27 cellular contexts compared by ENCODE assay signal in genomic region chr9:36876056-36876455, GRCh38.
"Had no signal": no experiment of that assay in that cellular context is flagged by ENCODE, and none has a peak within 500 bp of the region (broad histone marks: within the 10 kb centered on the region; RNA-seq: fewer than 3 reads in every experiment).

No MANE protein-coding gene starts in this region.

- H3K9me3 Mint-ChIP-seq: activated naive CD4-positive, alpha-beta T cell treated with anti-CD3 and anti-CD28 coated beads for 36 hours; activated naive CD8-positive, alpha-beta T cell treated with anti-CD3 and anti-CD28 coated beads for 36 hours had no signal

- H3K36me3 ChIP-seq: adrenal gland, ascending aorta, cardiac muscle cell, colonic mucosa, esophagus squamous epithelium, heart right ventricle, pancreas, tibial nerve had no signal

- ATAC-seq: heart right ventricle, pancreas, psoas muscle had no signal

- H3K27ac ChIP-seq: adrenal gland, ascending aorta, cardiac muscle cell, colonic mucosa, epithelial cell of prostate, esophagus squamous epithelium, heart right ventricle, pancreas, psoas muscle, tibial nerve had no signal

- H3K4me3 Mint-ChIP-seq: activated naive CD4-positive, alpha-beta T cell treated with anti-CD3 and anti-CD28 coated beads for 36 hours; activated naive CD8-positive, alpha-beta T cell treated with anti-CD3 and anti-CD28 coated beads for 36 hours; brain; nephron had no signal

- H3K4me3 ChIP-seq: adrenal gland, ascending aorta, cardiac muscle cell, colonic mucosa, esophagus squamous epithelium, heart right ventricle, pancreas, psoas muscle, smooth muscle cell, tibial nerve had no signal

- H3K4me1 ChIP-seq: ascending aorta, colonic mucosa, esophagus squamous epithelium, heart right ventricle, pancreas, psoas muscle, tibial nerve had no signal

- H3K36me3 Mint-ChIP-seq: activated naive CD8-positive, alpha-beta T cell treated with anti-CD3 and anti-CD28 coated beads for 36 hours; brain had no signal

- H3K27me3 ChIP-seq: adrenal gland, ascending aorta, colonic mucosa, pancreas had no signal

- H3K9me3 ChIP-seq: adrenal gland, ascending aorta, colonic mucosa, esophagus squamous epithelium, heart right ventricle, pancreas, psoas muscle, tibial nerve had no signal

- H3K4me1 Mint-ChIP-seq: activated naive CD8-positive, alpha-beta T cell treated with anti-CD3 and anti-CD28 coated beads for 36 hours; nephron had no signal

- H3K27ac Mint-ChIP-seq: activated naive CD4-positive, alpha-beta T cell treated with anti-CD3 and anti-CD28 coated beads for 36 hours; activated naive CD8-positive, alpha-beta T cell treated with anti-CD3 and anti-CD28 coated beads for 36 hours; brain; nephron had no signal

- DNase-seq: activated CD4-positive, alpha-beta T cell treated with anti-CD3 and anti-CD28 coated beads for 4 hours; activated CD4-positive, alpha-beta T cell treated with anti-CD3 and anti-CD28 coated beads, Interleukin-2, amount 50 U/mL, for 4 hours; activated CD8-positive, alpha-beta memory T cell treated with anti-CD3 and anti-CD28 coated beads for 24 hours; activated effector memory CD4-positive, alpha-beta T cell treated with anti-CD3 and anti-CD28 coated beads, Interleukin-2, amount 50 U/mL, for 16 hours; activated naive CD4-positive, alpha-beta T cell treated with anti-CD3 and anti-CD28 coated beads for 36 hours; activated naive CD8-positive, alpha-beta T cell treated with anti-CD3 and anti-CD28 coated beads for 36 hours; adrenal gland; cerebellar nuclear complex; colonic mucosa; effector CD8-positive, alpha-beta T cell; esophagus squamous epithelium; foreskin melanocyte; heart right ventricle; mesenchymal stem cell; pancreas; stimulated activated CD4-positive, alpha-beta T cell treated with anti-CD3 and anti-CD28 coated beads, Interleukin-15, amount 100 ng/mL, for 24 hours; stimulated activated CD4-positive, alpha-beta T cell treated with anti-CD3 and anti-CD28 coated beads, Interleukin-2, amount 100 ng/mL, for 24 hours; stimulated activated naive CD4-positive, alpha-beta T cell treated with Interleukin-2 at 50 U/mL for 16 hours; T-helper 2 cell had no signal
